ENCODE assay signal across 8 cellular contexts in the genomic region with DNA sequence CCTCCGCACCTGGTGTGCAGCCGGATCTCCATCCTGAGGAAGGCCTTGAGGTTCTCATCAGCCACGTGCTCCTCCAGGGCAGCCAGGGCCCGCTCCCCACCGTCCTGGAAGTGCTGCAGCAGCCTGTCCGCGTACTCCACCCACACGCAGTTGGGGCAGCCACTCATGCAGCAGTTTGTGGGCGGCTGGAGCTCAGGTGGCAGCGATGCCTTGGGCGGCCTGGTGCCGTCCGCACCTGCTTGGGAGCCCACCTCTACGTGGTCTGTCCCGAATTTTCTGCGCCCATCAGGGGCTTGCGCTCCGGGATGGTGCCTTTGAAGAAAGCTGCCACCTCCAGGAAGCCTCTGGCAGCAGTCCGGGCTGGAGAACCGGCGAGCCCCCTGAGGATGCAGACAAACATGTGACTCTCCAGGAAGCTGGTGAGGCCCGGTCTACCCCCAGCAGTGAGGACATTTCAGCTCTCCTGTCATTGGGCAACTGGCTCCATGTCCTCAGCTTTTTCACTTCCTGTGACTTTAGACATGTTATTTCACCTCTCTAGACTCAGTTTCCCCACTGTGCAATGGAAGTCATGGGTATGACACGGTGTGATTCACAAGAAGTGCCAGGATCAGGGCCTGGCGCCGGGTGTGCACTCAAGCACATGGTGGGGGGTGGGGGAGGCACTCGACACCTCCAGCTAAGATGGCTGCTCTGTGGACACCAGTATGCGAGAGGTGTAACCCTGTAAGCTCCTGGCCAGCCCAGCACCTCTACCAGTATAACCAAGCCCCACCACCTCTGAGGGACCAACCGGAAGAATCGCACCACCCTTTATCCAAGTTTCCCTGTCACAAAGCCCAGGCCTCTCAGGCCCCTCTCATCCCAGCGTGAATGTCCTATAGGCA. TPM values are rescaled to one million over a fixed set of nuclear protein-coding genes. Genes with fewer than 3 reads are reported as not detected.
DNase-seq lines count a peak whose midpoint lies in the region; ATAC-seq, FAIRE-seq and TF ChIP-seq lines count a peak whose summit lies in the region.

No MANE protein-coding gene starts in this region.

- peak overlapping the region; percentile 29; the same call in 1 of the 2 replicates for H2BK12ac ChIP-seq in H1 (ENCODE audit: low read depth, low read length)

- H3K4ac ChIP-seq in H1 (replicated peaks; ENCODE audit: insufficient read length, low read depth, low read length), result peak overlapping the region; percentile 63

- no peaks in the 10 kb centered on the region for H3K9me3 Mint-ChIP-seq in IgD-negative memory B cell
- no peaks in the 10 kb centered on the region for H3K9me3 Mint-ChIP-seq in naive B cell

- H3K27me3 ChIP-seq in H1 (replicated peaks in 1 of 4; ENCODE audit: control insufficient read depth in 3 of 4, extremely low read depth in 1 of 4, insufficient read depth in 3 of 4, low read length in 3 of 4), result no peaks in the 10 kb centered on the region
- no peaks in the 10 kb centered on the region for H3K27me3 ChIP-seq in thymus (ENCODE audit: control insufficient read depth, insufficient read depth)

- peaks cover 4% of the 10 kb centered on the region; the same call in 1 of the 2 replicates for H3K23me2 ChIP-seq in H1 (ENCODE audit: low read depth, low read length)

- H3K18ac ChIP-seq in H1 (ENCODE audit: extremely low read depth, low read length), result peak overlapping the region; percentile 65; the same call in 1 of the 2 replicates

- H2BK120ac ChIP-seq in H1 (replicated peaks; ENCODE audit: low read depth, low read length), result no peak overlapping the region

- no peak overlapping the region for H2AFZ ChIP-seq in H1 (ENCODE audit: low read length)

- H3K9ac ChIP-seq in H1 (replicated peaks in 1 of 4; ENCODE audit: extremely low read depth in 1 of 4, low read depth in 3 of 4, low read length in 3 of 4), result peak overlapping the region in 3 of 4 experiments; percentile 42 to 86 (median 85); a peak in 6 of 7 replicates

- H3K27ac Mint-ChIP-seq in IgD-negative memory B cell (peak overlapping the region; percentile 93 to 97 (median 96)), naive B cell (peak overlapping the region in 4 of 6 donors; percentile 85 to 98 (median 94))

- peak overlapping the region; percentile 92 for H4K8ac ChIP-seq in H1 (ENCODE audit: extremely low read depth, insufficient read depth, low read length)

- DNase-seq in NCI-H1092 treated with DMSO at 0.1 percent for 48 hours (lab: John Stamatoyannopoulos, UW) (peak; percentile 7), NCI-H1092 (lab: John Stamatoyannopoulos, UW) (no peak), H1 (ENCODE audit: low read depth in 1 of 2, low spot score in 2 of 2) (no peak), naive B cell (no peak)
- DNase-seq in activated CD4-positive, alpha-beta T cell treated with anti-CD3 and anti-CD28 coated beads for 4 hours, result peak; percentile 58 to 69

- H3K4me1 ChIP-seq in H1 (replicated peaks in 1 of 4; ENCODE audit: control insufficient read depth in 3 of 4, insufficient read depth in 4 of 4, low read length in 3 of 4) (peaks cover 3 to 11% (median 8%) of the 10 kb centered on the region in 4 experiments), thymus (ENCODE audit: control insufficient read depth, insufficient read depth, low read length) (peaks cover 5% of the 10 kb centered on the region)

- no peak overlapping the region for H4K91ac ChIP-seq in H1 (replicated peaks; ENCODE audit: insufficient read length, low read length)

- H3K4me3 ChIP-seq in H1 (ENCODE audit: extremely low read depth in 1 of 4, insufficient read depth in 2 of 4, low read depth in 3 of 4, low read length in 4 of 4) (peak overlapping the region; percentile 62 to 95 (median 88)), thymus (ENCODE audit: low read length) (peak overlapping the region; percentile 91)

- H3K4me3 Mint-ChIP-seq in IgD-negative memory B cell (peak overlapping the region; percentile 92 to 97 (median 94)), naive B cell (peak overlapping the region; percentile 92 to 98 (median 96))

- H3K36me3 ChIP-seq in H1 (ENCODE audit: control insufficient read depth in 2 of 4, insufficient read depth in 4 of 4, low read length in 3 of 4), result peaks cover 7 to 26% (median 17%) of the 10 kb centered on the region in 4 experiments; a peak in 7 of 8 replicates
- peaks cover 20% of the 10 kb centered on the region for H3K36me3 ChIP-seq in thymus (ENCODE audit: control insufficient read depth, insufficient read depth)

- peaks cover 8% of the 10 kb centered on the region for H3K79me1 ChIP-seq in H1 (ENCODE audit: low read depth, low read length)

- H3K27me3 Mint-ChIP-seq in IgD-negative memory B cell, result no peaks in the 10 kb centered on the region
- H3K27me3 Mint-ChIP-seq in naive B cell, result no peaks in the 10 kb centered on the region

- H3K23ac ChIP-seq in H1 (ENCODE audit: insufficient read length), result no peak overlapping the region

- H3K14ac ChIP-seq in H1 (ENCODE audit: insufficient read length), result no peak overlapping the region

- no peak for FAIRE-seq in H1 (lab: Jason Lieb, UNC)

- no peak for TF ChIP-seq EP300 in H1 (IDR thresholded peaks at IDR 0.05; ENCODE audit: borderline replicate concordance in 1 of 2, low read depth in 2 of 2, low read length in 2 of 2)

- TF ChIP-seq RAD21 in H1 (IDR thresholded peaks at IDR 0.05 in 1 of 2, conservative IDR thresholded peaks at IDR 0.05 in 1 of 2; ENCODE audit: low read depth in 2 of 2, low read length in 2 of 2), result no peak

- WGBS in H1 (ENCODE audit: extremely low coverage in 1 of 2, insufficient coverage in 1 of 2, insufficient read length in 1 of 2, insufficient replicate concordance in 2 of 2, low coverage in 1 of 2, low lambda C conversion rate in 2 of 2, missing lambda C conversion rate in 1 of 2), 2 experiments, result 85% methylated on average over 30 of the region's 30 CpGs; no CpG with 5 or more reads in 1 of the 2 experiments
- WGBS in thymus, result 65% methylated on average over 30 of the region's 30 CpGs

- no peak for TF ChIP-seq POLR2A in H1 (IDR thresholded peaks at IDR 0.05; ENCODE audit: control extremely low read depth in 1 of 2, low read depth in 2 of 2, low read length in 2 of 2)

- H2BK15ac ChIP-seq in H1 (ENCODE audit: low read length), result no peak overlapping the region

- H2BK5ac ChIP-seq in H1 (ENCODE audit: low read depth, low read length), result peak overlapping the region; percentile 85; the same call in 1 of the 2 replicates

- no peaks in the 10 kb centered on the region for H3K36me3 Mint-ChIP-seq in IgD-negative memory B cell
- H3K36me3 Mint-ChIP-seq in naive B cell, result no peaks in the 10 kb centered on the region

- ATAC-seq in naive B cell (ENCODE audit: low read depth in 2 of 2) (no peak), HG03457 (IDR thresholded peaks at IDR 0.05; ENCODE audit: unreplicated experiment) (no peak)

- POLR2A ChIA-PET in H1 (lab: Charles Lee; ENCODE audit: partially characterized antibody), result interaction anchor here (0.9 to 4.4 kb wide), 14 partner anchors 9 to 197 kb away, joined by 3 to 23 read pairs (median 4); a partner anchor contains a TSS

- CTCF ChIA-PET in H1 (lab: Charles Lee; ENCODE audit: partially characterized antibody), result interaction anchor here (0.6 to 1.4 kb wide), 6 partner anchors 10 to 330 kb away, joined by 3 to 5 read pairs (median 3); no protein-coding TSS in a partner anchor

- H3K4me2 ChIP-seq in H1 (ENCODE audit: insufficient read depth in 1 of 2, low read depth in 2 of 2, low read length in 2 of 2), result peak overlapping the region; percentile 77 to 84

- peaks cover 6 to 7% of the 10 kb centered on the region in 2 experiments for H4K20me1 ChIP-seq in H1 (replicated peaks in 1 of 2; ENCODE audit: control insufficient read depth in 1 of 2, insufficient read depth in 2 of 2, low read length in 2 of 2)

- no peak overlapping the region for H2BK20ac ChIP-seq in H1 (ENCODE audit: low read length)

- H3K9me3 ChIP-seq in H1 (ENCODE audit: insufficient read depth in 2 of 2, low read depth in 1 of 2, low read length in 1 of 2), result no peaks in the 10 kb centered on the region
- H3K9me3 ChIP-seq in thymus (ENCODE audit: control insufficient read depth), result no peaks in the 10 kb centered on the region

- TF ChIP-seq CTCF in H1 (IDR thresholded peaks at IDR 0.05; ENCODE audit: control extremely low read depth in 1 of 3, insufficient read depth in 1 of 3, low read depth in 1 of 3, low read length in 3 of 3), result no peak

- H2AK5ac ChIP-seq in H1 (ENCODE audit: low read depth, low read length), result no peak overlapping the region; the same call in 1 of the 2 replicates

- H3K4me1 Mint-ChIP-seq in IgD-negative memory B cell (peaks cover 9 to 20% (median 16%) of the 10 kb centered on the region in 3 donors), naive B cell (peaks cover 20 to 39% (median 26%) of the 10 kb centered on the region in 3 donors)

- peak overlapping the region; percentile 38 for H4K5ac ChIP-seq in H1 (ENCODE audit: insufficient read length, low read depth, low read length)

- H3K56ac ChIP-seq in H1 (replicated peaks; ENCODE audit: insufficient read length, low read depth, low read length), result no peak overlapping the region

- H3K79me2 ChIP-seq in H1 (ENCODE audit: control insufficient read depth in 1 of 2, insufficient read depth in 2 of 2, low read length in 2 of 2), result peaks cover 0 to 24% of the 10 kb centered on the region in 2 experiments; a peak in 2 of 4 replicates

- H3K27ac ChIP-seq in H1 (ENCODE audit: low read depth, low read length) (0 out of 2 replicates have a peak overlapping the region, but pooled peaks have one; percentile 44), thymus (ENCODE audit: low read depth) (no peak overlapping the region)

RNA-seq across cellular contexts. Expression of a gene that starts 1.0 kb away (rescaled TPM):
- 77.7 TPM for polyA plus RNA-seq in IgD-negative memory B cell
- total RNA-seq in H1 (2021; fragmentation: NEBNext Ultra II Directional; extraction: Animal tissue kit (Norgen Biotek cat#: 25700)), result 35.9 and 41.5 TPM in 2 replicates
- polyA plus RNA-seq in H1 (2011; rRNA removed), result 61.9 and 97.9 TPM in 2 replicates
- polyA plus RNA-seq in H1 (2011; cell fraction: cytosol; rRNA removed), result 87.0 TPM
- 64.0 TPM for polyA plus RNA-seq in H1 (2011; cell fraction: nucleus; rRNA removed)
- 31.4 to 46.5 TPM (median 41.9 TPM) in 4 replicates for polyA plus RNA-seq in H1 (2012, experiment 1 of 2)
- polyA plus RNA-seq in H1 (2012, experiment 2 of 2), result 43.9 TPM
- 37.3 TPM for polyA plus RNA-seq in H1 (2013, experiment 1 of 2)
- polyA plus RNA-seq in H1 (2013, experiment 2 of 2), result 38.6 TPM
- polyA minus RNA-seq in H1 (2011; rRNA and poly(A)+ RNA removed), result 7.8 and 9.4 TPM in 2 replicates
- polyA minus RNA-seq in H1 (2011; cell fraction: cytosol; rRNA and poly(A)+ RNA removed), result 12.5 TPM
- 23.0 TPM for polyA minus RNA-seq in H1 (2011; cell fraction: nucleus; rRNA and poly(A)+ RNA removed)
- 10 to 100 TPM; 63.9 to 77.5 (median 69.6) TPM for polyA plus RNA-seq in naive B cell (ENCODE audit: low read depth in 6 of 6)
- polyA plus RNA-seq in thymus, result 83.0 TPM

RNA-seq across cellular contexts. Expression of a gene that starts 1.1 kb away (rescaled TPM):
- polyA plus RNA-seq in IgD-negative memory B cell, result 27.9 TPM
- total RNA-seq in H1 (2021; fragmentation: NEBNext Ultra II Directional; extraction: Animal tissue kit (Norgen Biotek cat#: 25700)), result 38.6 and 39.8 TPM in 2 replicates
- polyA plus RNA-seq in H1 (2011; rRNA removed), result 17.6 and 23.3 TPM in 2 replicates
- 28.0 TPM for polyA plus RNA-seq in H1 (2011; cell fraction: cytosol; rRNA removed)
- polyA plus RNA-seq in H1 (2011; cell fraction: nucleus; rRNA removed), result 24.2 TPM
- 38.1 to 44.2 TPM (median 40.1 TPM) in 4 replicates for polyA plus RNA-seq in H1 (2012, experiment 1 of 2)
- 19.9 TPM for polyA plus RNA-seq in H1 (2012, experiment 2 of 2)
- 40.4 TPM for polyA plus RNA-seq in H1 (2013, experiment 1 of 2)
- 44.2 TPM for polyA plus RNA-seq in H1 (2013, experiment 2 of 2)
- polyA minus RNA-seq in H1 (2011; rRNA and poly(A)+ RNA removed), result 3.2 and 4.4 TPM in 2 replicates
- 8.4 TPM for polyA minus RNA-seq in H1 (2011; cell fraction: cytosol; rRNA and poly(A)+ RNA removed)
- 9.5 TPM for polyA minus RNA-seq in H1 (2011; cell fraction: nucleus; rRNA and poly(A)+ RNA removed)
- 10 to 100 TPM in 4 of 6 donors, 1 to 10 TPM in 2; 3.2 to 29.4 (median 12.3) TPM for polyA plus RNA-seq in naive B cell (ENCODE audit: low read depth in 6 of 6)
- 42.5 TPM for polyA plus RNA-seq in thymus

RNA-seq across cellular contexts. Expression of a gene that starts 9.1 kb away (rescaled TPM):
- polyA plus RNA-seq in IgD-negative memory B cell (1.5 TPM), H1 (2011; rRNA removed) (12.9 and 15.1 TPM in 2 replicates), naive B cell (ENCODE audit: low read depth in 6 of 6) (10 to 100 TPM in 1 of 6 donors, 1 to 10 TPM in 5; 2.1 to 16.1 (median 5.1) TPM), thymus (18.2 TPM)
- total RNA-seq in H1 (2021; fragmentation: NEBNext Ultra II Directional; extraction: Animal tissue kit (Norgen Biotek cat#: 25700)), result 5.8 and 6.4 TPM in 2 replicates
- polyA plus RNA-seq in H1 (2011; cell fraction: cytosol; rRNA removed), result 7.8 TPM
- 8.5 TPM for polyA plus RNA-seq in H1 (2011; cell fraction: nucleus; rRNA removed)
- polyA plus RNA-seq in H1 (2012, experiment 1 of 2), result 7.9 to 8.8 TPM (median 8.4 TPM) in 4 replicates
- 11.4 TPM for polyA plus RNA-seq in H1 (2012, experiment 2 of 2)
- 6.9 TPM for polyA plus RNA-seq in H1 (2013, experiment 1 of 2)
- 5.8 TPM for polyA plus RNA-seq in H1 (2013, experiment 2 of 2)
- polyA minus RNA-seq in H1 (2011; rRNA and poly(A)+ RNA removed), result 1.6 and 5.0 TPM in 2 replicates
- 3.7 TPM for polyA minus RNA-seq in H1 (2011; cell fraction: cytosol; rRNA and poly(A)+ RNA removed)
- 1.5 TPM for polyA minus RNA-seq in H1 (2011; cell fraction: nucleus; rRNA and poly(A)+ RNA removed)

RNA-seq across cellular contexts. Expression of a gene that starts 18.1 kb away (rescaled TPM):
- polyA plus RNA-seq in IgD-negative memory B cell (33.2 TPM), H1 (2011; rRNA removed) (60.8 and 64.2 TPM in 2 replicates), naive B cell (ENCODE audit: low read depth in 6 of 6) (100 to 1,000 TPM in 1 of 6 donors, 10 to 100 TPM in 5; 32.8 to 101 (median 37.6) TPM), thymus (129 TPM)
- total RNA-seq in H1 (2021; fragmentation: NEBNext Ultra II Directional; extraction: Animal tissue kit (Norgen Biotek cat#: 25700)), result 37.0 and 41.8 TPM in 2 replicates
- polyA plus RNA-seq in H1 (2011; cell fraction: cytosol; rRNA removed), result 84.9 TPM
- 30.5 TPM for polyA plus RNA-seq in H1 (2011; cell fraction: nucleus; rRNA removed)
- polyA plus RNA-seq in H1 (2012, experiment 1 of 2), result 48.9 to 59.9 TPM (median 53.7 TPM) in 4 replicates
- polyA plus RNA-seq in H1 (2012, experiment 2 of 2), result 39.8 TPM
- 40.1 TPM for polyA plus RNA-seq in H1 (2013, experiment 1 of 2)
- 41.3 TPM for polyA plus RNA-seq in H1 (2013, experiment 2 of 2)
- 31.9 and 34.2 TPM in 2 replicates for polyA minus RNA-seq in H1 (2011; rRNA and poly(A)+ RNA removed)
- 15.9 TPM for polyA minus RNA-seq in H1 (2011; cell fraction: cytosol; rRNA and poly(A)+ RNA removed)
- 18.6 TPM for polyA minus RNA-seq in H1 (2011; cell fraction: nucleus; rRNA and poly(A)+ RNA removed)

RNA-seq across cellular contexts. Expression of a gene that starts 18.4 kb away (rescaled TPM):
- polyA plus RNA-seq in IgD-negative memory B cell, result 37.6 TPM
- 78.8 and 80.8 TPM in 2 replicates for total RNA-seq in H1 (2021; fragmentation: NEBNext Ultra II Directional; extraction: Animal tissue kit (Norgen Biotek cat#: 25700))
- 99.7 and 144 TPM in 2 replicates for polyA plus RNA-seq in H1 (2011; rRNA removed)
- 68.0 TPM for polyA plus RNA-seq in H1 (2011; cell fraction: cytosol; rRNA removed)
- 334 TPM for polyA plus RNA-seq in H1 (2011; cell fraction: nucleus; rRNA removed)
- polyA plus RNA-seq in H1 (2012, experiment 1 of 2), result 65.1 to 84.3 TPM (median 78.3 TPM) in 4 replicates
- 54.5 TPM for polyA plus RNA-seq in H1 (2012, experiment 2 of 2)
- polyA plus RNA-seq in H1 (2013, experiment 1 of 2), result 39.6 TPM
- 35.7 TPM for polyA plus RNA-seq in H1 (2013, experiment 2 of 2)
- polyA minus RNA-seq in H1 (2011; rRNA and poly(A)+ RNA removed), result 71.4 and 95.1 TPM in 2 replicates
- polyA minus RNA-seq in H1 (2011; cell fraction: cytosol; rRNA and poly(A)+ RNA removed), result 67.2 TPM
- polyA minus RNA-seq in H1 (2011; cell fraction: nucleus; rRNA and poly(A)+ RNA removed), result 69.8 TPM
- polyA plus RNA-seq in naive B cell (ENCODE audit: low read depth in 6 of 6), result 10 to 100 TPM; 11.3 to 47.6 (median 21.7) TPM
- polyA plus RNA-seq in thymus, result 157 TPM

Comparison
In these comparisons a context has a peak if more than half of its experiments do, and no peak if none do; other contexts are left out.
1. DNase-seq: peak in NCI-H1092 treated with DMSO at 0.1 percent for 48 hours (single experiment) and activated CD4-positive, alpha-beta T cell treated with anti-CD3 and anti-CD28 coated beads for 4 hours (2 of 2); none in NCI-H1092 (single experiment), H1 (0 of 2) and naive B cell (single experiment).